In genomic region chr9:84145780-84146179, GRCh38 we compare ENCODE assay signal across 5 cellular contexts.
"Had no signal": no experiment of that assay in that cellular context is flagged by ENCODE, and none has a peak within 500 bp of the region (broad histone marks: within the 10 kb centered on the region; RNA-seq: fewer than 3 reads in every experiment).

No MANE protein-coding gene starts in this region.

- DNase-seq: H9, HCEC 1CT, KBM-7 had no signal

- H3K4me3 ChIP-seq: GM23338 had no signal

- ATAC-seq: GM23338, HepG2 had no signal
